Comparison of ENCODE assay signal across 16 cellular contexts in the genomic region with DNA sequence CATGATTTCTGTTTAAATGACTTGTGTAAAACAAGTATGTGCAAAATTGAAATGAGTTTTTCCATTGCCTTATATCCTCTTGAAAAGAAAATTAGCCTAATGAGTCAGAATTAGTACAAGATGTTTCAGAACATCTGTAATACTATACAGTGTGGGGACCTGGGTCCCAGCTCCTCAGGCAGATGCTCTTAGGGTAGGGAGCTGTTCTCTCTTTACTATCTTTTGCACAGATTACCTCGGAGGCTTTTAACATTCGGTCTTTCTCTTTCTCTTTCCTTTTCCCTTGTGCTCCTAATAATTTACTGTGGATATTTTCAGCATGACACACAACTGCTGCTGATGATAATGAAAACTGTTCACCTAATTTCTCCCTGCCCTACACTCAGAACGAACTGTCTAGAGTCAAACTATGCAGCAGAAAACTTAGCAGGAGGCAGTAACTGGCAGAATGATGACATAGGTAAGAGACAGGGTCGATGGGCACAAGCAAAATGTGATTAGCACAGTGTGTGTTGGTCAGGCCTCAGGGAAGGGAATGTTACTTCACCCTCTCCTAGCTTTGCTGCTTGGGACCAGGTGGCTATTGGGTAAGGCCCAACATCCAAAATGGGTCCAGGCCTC.
"Had no signal": no experiment of that assay in that cellular context is flagged by ENCODE, and none has a peak within 500 bp of the region (broad histone marks: within the 10 kb centered on the region; RNA-seq: fewer than 3 reads in every experiment).

No MANE protein-coding gene starts in this region.

- H3K4me1 ChIP-seq: thyroid gland, uterus had no signal

- H3K4me3 Mint-ChIP-seq: activated naive CD8-positive, alpha-beta T cell; activated T-cell treated with anti-CD3 and anti-CD28 coated beads, Interleukin-2, amount 50 U/mL, for 72 hours; naive B cell; stimulated activated memory B cell treated with anti-CD40 and anti-IgM and Interleukin-4, amounts not matched to agents 10 μg/mL and 1 μg/mL and 100 μg/mL, for 72 hours; WTC11 had no signal

- H3K36me3 ChIP-seq: thyroid gland, uterus had no signal

- H3K4me1 Mint-ChIP-seq: naive B cell; stimulated activated memory B cell treated with anti-CD40 and anti-IgM and Interleukin-4, amounts not matched to agents 10 μg/mL and 1 μg/mL and 100 μg/mL, for 72 hours had no signal

- H3K9me3 Mint-ChIP-seq: activated T-cell treated with anti-CD3 and anti-CD28 coated beads, Interleukin-2, amount 50 U/mL, for 72 hours; WTC11 had no signal

- DNase-seq: activated CD4-positive, alpha-beta T cell treated with anti-CD3 and anti-CD28 coated beads for 48 hours; activated CD8-positive, alpha-beta memory T cell treated with anti-CD3 and anti-CD28 coated beads, Interleukin-2, amount 50 U/mL, for 48 hours; activated gamma-delta T cell treated with Interleukin-2 at 50 U/mL for 16 hours; activated T-cell treated with anti-CD3 and anti-CD28 coated beads, Interleukin-2, amount 50 U/mL, for 72 hours; dorsolateral prefrontal cortex; erythroblast; islet precursor cell; naive B cell; stimulated activated CD4-positive, alpha-beta T cell treated with anti-CD3 and anti-CD28 coated beads, Interleukin-2, amount 100 ng/mL, for 48 hours; T-helper 2 cell; thyroid gland; uterus had no signal

- H3K9me3 ChIP-seq: thyroid gland, uterus had no signal

- H3K27ac ChIP-seq: dorsolateral prefrontal cortex, thyroid gland, uterus had no signal

- H3K27ac Mint-ChIP-seq: activated naive CD8-positive, alpha-beta T cell; activated T-cell treated with anti-CD3 and anti-CD28 coated beads, Interleukin-2, amount 50 U/mL, for 72 hours; naive B cell; stimulated activated memory B cell treated with anti-CD40 and anti-IgM and Interleukin-4, amounts not matched to agents 10 μg/mL and 1 μg/mL and 100 μg/mL, for 72 hours; WTC11 had no signal

- H3K27me3 Mint-ChIP-seq: activated naive CD8-positive, alpha-beta T cell; naive B cell; stimulated activated memory B cell treated with anti-CD40 and anti-IgM and Interleukin-4, amounts not matched to agents 10 μg/mL and 1 μg/mL and 100 μg/mL, for 72 hours had no signal

- H3K27me3 ChIP-seq: dorsolateral prefrontal cortex, thyroid gland, uterus had no signal

- ATAC-seq: activated T-cell treated with anti-CD3 and anti-CD28 coated beads, Interleukin-2, amount 50 U/mL, for 72 hours; stimulated activated memory B cell treated with anti-CD40 and anti-IgM and Interleukin-4, amounts not matched to agents 10 μg/mL and 1 μg/mL and 100 μg/mL, for 72 hours; WTC11 had no signal

- H3K36me3 Mint-ChIP-seq: activated naive CD8-positive, alpha-beta T cell; naive B cell; stimulated activated memory B cell treated with anti-CD40 and anti-IgM and Interleukin-4, amounts not matched to agents 10 μg/mL and 1 μg/mL and 100 μg/mL, for 72 hours; WTC11 had no signal

- H3K4me3 ChIP-seq: dorsolateral prefrontal cortex, lung, thyroid gland, uterus had no signal
